ENCODE assay signal across 11 cellular contexts in genomic region chr2:71460595-71461303, GRCh38. TPM values are rescaled to one million over a fixed set of nuclear protein-coding genes. Genes with fewer than 3 reads are reported as not detected.
DNase-seq lines count a peak whose midpoint lies in the region; ATAC-seq, FAIRE-seq and TF ChIP-seq lines count a peak whose summit lies in the region.
"Had no signal": no experiment of that assay in that cellular context is flagged by ENCODE, and none has a peak within 500 bp of the region (broad histone marks: within the 10 kb centered on the region; RNA-seq: fewer than 3 reads in every experiment).

No MANE protein-coding gene starts in this region.

- no peak overlapping the region for H3K27ac ChIP-seq in GM12878 (ENCODE audit: control insufficient read depth, insufficient read depth)
- H3K27ac ChIP-seq: suprapubic skin had no signal

- DNase-seq in AG08396 (ENCODE audit: low spot score) (peak; percentile 74), HK-2 (ENCODE audit: unreplicated experiment) (peak; percentile 27), GM12878 (ENCODE audit: low read depth, low spot score) (no peak), kidney glomerular epithelial cell (lab: John Stamatoyannopoulos, UW) (peak; percentile 36), 8988T (no peak)
- DNase-seq in stimulated activated CD4-positive, alpha-beta T cell treated with anti-CD3 and anti-CD28 coated beads, Interleukin-1b, Interleukin-23, amount 100 ng/mL, for 48 hours, result no peak
- DNase-seq: activated effector memory CD4-positive, alpha-beta T cell treated with anti-CD3 and anti-CD28 coated beads, Interleukin-2, amount 50 U/mL, for 16 hours; MG63 had no signal

- FAIRE-seq in GM12878 (lab: Jason Lieb, UNC), result no peak

- peaks cover 0 to 3% of the 10 kb centered on the region in 2 experiments; a peak in 2 of 4 replicates for H3K27me3 ChIP-seq in GM12878 (replicated peaks in 1 of 2; ENCODE audit: control insufficient read depth in 2 of 2, insufficient read depth in 2 of 2, low read length in 1 of 2)
- H3K27me3 ChIP-seq: MG63 had no signal

- WGBS in GM12878 (ENCODE audit: insufficient coverage, insufficient replicate concordance, low lambda C conversion rate, missing lambda C conversion rate), result 58% methylated on average over 9 of the region's 9 CpGs

- peak; percentile 18 to 50 (median 36); a peak in 5 of 6 replicates for TF ChIP-seq CTCF in GM12878 (IDR thresholded peaks at IDR 0.05 in 2 of 3, conservative IDR thresholded peaks at IDR 0.05 in 1 of 3; ENCODE audit: control insufficient read depth in 2 of 3, extremely low read depth in 1 of 3, insufficient read depth in 1 of 3, low read depth in 3 of 3, low read length in 3 of 3)

- RAD21 ChIA-PET in GM12878 (lab: Charles Lee; ENCODE audit: unreplicated experiment), result interaction anchor here (0.5 to 1.0 kb wide), 3 partner anchors 31 to 1933 kb away, joined by 3 to 5 read pairs (median 3); no protein-coding TSS in a partner anchor

- H4K20me1 ChIP-seq in GM12878 (ENCODE audit: control insufficient read depth, insufficient read depth), result no peaks in the 10 kb centered on the region

- no peak overlapping the region for H2AFZ ChIP-seq in GM12878 (ENCODE audit: control insufficient read depth, low read depth, low read length)

- TF ChIP-seq RAD21 in GM12878 (IDR thresholded peaks at IDR 0.05; ENCODE audit: insufficient read depth, low read depth, low read length), result 0 out of 2 replicates have a peak, but pooled peaks have one; percentile 10

- no peak overlapping the region for H3K4me2 ChIP-seq in GM12878 (ENCODE audit: control insufficient read depth, insufficient read depth)

- no peak for TF ChIP-seq POLR2A in GM12878 (IDR thresholded peaks at IDR 0.05; ENCODE audit: low read depth, low read length)

- SMC1A ChIA-PET in GM12878 (lab: Charles Lee; ENCODE audit: uncharacterized antibody, unreplicated experiment), result interaction anchor here (1.3 to 1.6 kb wide), 2 partner anchors 10 to 18 kb away, joined by 3 to 4 read pairs; no protein-coding TSS in a partner anchor

- BruUV-seq in GM12878 (replicated peaks; lab: Mats Ljungman, UMichigan), result no TSS peak

- no peak overlapping the region for H3K9ac ChIP-seq in GM12878 (ENCODE audit: control insufficient read depth, insufficient read depth, low read length)

- CTCF ChIA-PET in GM12878 (lab: Yijun Ruan, JAX), result interaction anchor here (0.6 to 3.0 kb wide), 10 partner anchors 13 to 364 kb away, joined by 3 to 12 read pairs (median 4); no protein-coding TSS in a partner anchor

- POLR2A ChIA-PET in GM12878 (lab: Charles Lee), result no interaction called here

- no peaks in the 10 kb centered on the region for H3K36me3 ChIP-seq in GM12878 (ENCODE audit: control insufficient read depth in 2 of 2, insufficient read depth in 2 of 2, low read length in 1 of 2)
- H3K36me3 ChIP-seq: MG63, suprapubic skin had no signal

- ATAC-seq in GM12878 (no peak), HG02610 (IDR thresholded peaks at IDR 0.05; ENCODE audit: unreplicated experiment) (no peak), HG03521 (IDR thresholded peaks at IDR 0.05; ENCODE audit: unreplicated experiment) (no peak)

- no peaks in the 10 kb centered on the region for H3K79me2 ChIP-seq in GM12878 (ENCODE audit: control insufficient read depth, insufficient read depth, low read length)

- H3K4me3 ChIP-seq in GM12878, result no peak overlapping the region
- H3K4me3 ChIP-seq: MG63, suprapubic skin had no signal

- intact Hi-C loops in GM12878 (cut with micrococcal nuclease; ENCODE audit: unreplicated experiment), result no loop called here

- in situ Hi-C loops in GM12878 (cut with MboI), result no loop called here

- TF ChIP-seq EP300 in GM12878 (IDR thresholded peaks at IDR 0.05; ENCODE audit: borderline replicate concordance in 1 of 2, control insufficient read depth in 1 of 2, low read depth in 2 of 2, low read length in 2 of 2), result no peak

- H3K9me3 ChIP-seq in GM12878 (replicated peaks; ENCODE audit: control insufficient read depth, insufficient read depth, low read length), result peaks cover 5% of the 10 kb centered on the region; the same call in 1 of the 3 replicates
- H3K9me3 ChIP-seq: MG63, suprapubic skin had no signal

- no peaks in the 10 kb centered on the region for H3K4me1 ChIP-seq in GM12878 (ENCODE audit: control insufficient read depth, insufficient read depth, low read length)

TF ChIP-seq in GM12878, 131 proteins besides CTCF, POLR2A, EP300 and RAD21:
- TF ChIP-seq, protein P1, sequence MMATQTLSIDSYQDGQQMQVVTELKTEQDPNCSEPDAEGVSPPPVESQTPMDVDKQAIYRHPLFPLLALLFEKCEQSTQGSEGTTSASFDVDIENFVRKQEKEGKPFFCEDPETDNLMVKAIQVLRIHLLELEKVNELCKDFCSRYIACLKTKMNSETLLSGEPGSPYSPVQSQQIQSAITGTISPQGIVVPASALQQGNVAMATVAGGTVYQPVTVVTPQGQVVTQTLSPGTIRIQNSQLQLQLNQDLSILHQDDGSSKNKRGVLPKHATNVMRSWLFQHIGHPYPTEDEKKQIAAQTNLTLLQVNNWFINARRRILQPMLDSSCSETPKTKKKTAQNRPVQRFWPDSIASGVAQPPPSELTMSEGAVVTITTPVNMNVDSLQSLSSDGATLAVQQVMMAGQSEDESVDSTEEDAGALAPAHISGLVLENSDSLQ (IDR thresholded peaks at IDR 0.05), result 0 out of 2 replicates have a peak, but pooled peaks have one; percentile 26
- TF ChIP-seq NFXL1 (IDR thresholded peaks at IDR 0.05; ENCODE audit: borderline replicate concordance) (no peak), ZBED1 (IDR thresholded peaks at IDR 0.05; ENCODE audit: borderline replicate concordance) (no peak), ZNF384 (IDR thresholded peaks at IDR 0.05; ENCODE audit: borderline replicate concordance, low read depth, low read length) (peak; percentile 52; the same call in 1 of the 2 replicates)

RNA-seq across cellular contexts. Expression of gene DYSF, which starts 7.4 kb away (rescaled TPM):
- total RNA-seq in GM12878 (2013; cell fraction: nucleolus; rRNA removed), result 0.04 TPM in 1 of 2 replicates, not detected in the other
- total RNA-seq in GM12878 (2014; rRNA removed) (under 0.01 TPM in 1 of 2 replicates, not detected in the other), GM12878 (2014; rRNA removed; fragmentation: Illumina TruSeq; extraction: Trizol) (not detected in 2 replicates), GM12878 (2021) (0.03 and 0.05 TPM in 2 replicates)
- not detected for polyA plus RNA-seq in GM12878 (2011; ENCODE audit: low read depth)
- polyA plus RNA-seq in GM12878 (2011; rRNA removed) (0.13 and 0.15 TPM in 2 replicates), GM12878 (2014; fragmentation: Illumina TruSeq; extraction: Trizol) (not detected in 2 replicates), GM12878 (2014; fragmentation: Nextera tagmentation; extraction: Ambion mirVana) (not detected), GM12878 (2014; rRNA removed) (not detected in 2 replicates), GM12878 (2016; fragmentation: Nextera tagmentation; extraction: Ambion mirVana) (not detected)
- polyA plus RNA-seq in GM12878 (2011; cell fraction: cytosol; rRNA removed), result 0.12 and 0.15 TPM in 2 replicates
- polyA plus RNA-seq in GM12878 (2011; cell fraction: nucleus; rRNA removed), result 0.09 and 0.36 TPM in 2 replicates
- not detected in 2 replicates for polyA plus RNA-seq in GM12878 (2012)
- 0.15 and 1.3 TPM in 2 replicates for polyA minus RNA-seq in GM12878 (2011; rRNA and poly(A)+ RNA removed)
- not detected in 2 replicates for polyA minus RNA-seq in GM12878 (2011; cell fraction: cytosol; rRNA and poly(A)+ RNA removed)
- polyA minus RNA-seq in GM12878 (2011; cell fraction: nucleus; rRNA and poly(A)+ RNA removed), result not detected in 2 replicates

Comparison
In these comparisons a context has a peak if more than half of its experiments do, and no peak if none do; other contexts are left out.
1. DNase-seq: peak in AG08396 (single experiment), HK-2 (single experiment) and kidney glomerular epithelial cell (single experiment); none in GM12878 (single experiment), stimulated activated CD4-positive, alpha-beta T cell treated with anti-CD3 and anti-CD28 coated beads, Interleukin-1b, Interleukin-23, amount 100 ng/mL, for 48 hours (single experiment) and 8988T (single experiment).